Comparison of ENCODE assay signal across 1 cellular context in the genomic region with DNA sequence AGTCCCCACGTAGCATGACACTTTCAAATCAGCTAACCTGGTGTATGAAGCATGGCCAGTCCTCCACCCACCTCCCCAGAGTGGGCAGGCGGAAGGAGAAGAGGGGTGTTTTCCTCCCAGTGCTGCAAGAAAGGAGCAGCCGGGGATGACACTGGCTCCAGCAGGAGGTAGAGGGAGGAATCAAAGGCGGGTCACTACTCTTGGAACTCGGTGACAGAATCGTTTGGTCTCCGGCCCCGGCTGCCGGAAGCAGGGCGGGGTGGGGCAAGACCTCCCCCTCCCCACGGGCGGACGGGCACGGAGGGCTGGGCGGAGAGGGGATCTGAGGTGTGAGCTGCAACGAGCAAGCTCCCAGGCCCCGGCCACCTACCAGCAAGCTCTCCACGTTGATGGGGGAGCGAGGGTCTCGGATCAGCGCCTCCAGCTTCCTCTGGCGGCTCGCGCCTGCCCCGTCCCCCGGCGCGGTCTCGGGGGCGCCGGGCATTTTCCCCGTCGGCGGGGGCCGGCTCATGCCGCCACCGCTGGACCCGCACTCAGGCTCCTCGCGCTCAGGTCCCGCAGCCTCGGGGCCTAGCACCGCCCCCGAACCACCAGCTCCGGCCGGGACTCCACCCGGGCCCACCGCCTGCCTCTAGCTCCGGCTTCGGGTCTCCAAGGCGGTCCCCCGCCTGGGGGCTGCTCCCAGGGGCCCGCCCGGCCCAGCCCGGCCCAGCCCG.
TF ChIP-seq lines count a peak whose summit lies in the region.

No MANE protein-coding gene starts in this region.

TF ChIP-seq in HepG2, 621 proteins besides CTCF, POLR2A, EP300 and RAD21 (continued from another document and continues in another):
- TF ChIP-seq, protein P1, sequence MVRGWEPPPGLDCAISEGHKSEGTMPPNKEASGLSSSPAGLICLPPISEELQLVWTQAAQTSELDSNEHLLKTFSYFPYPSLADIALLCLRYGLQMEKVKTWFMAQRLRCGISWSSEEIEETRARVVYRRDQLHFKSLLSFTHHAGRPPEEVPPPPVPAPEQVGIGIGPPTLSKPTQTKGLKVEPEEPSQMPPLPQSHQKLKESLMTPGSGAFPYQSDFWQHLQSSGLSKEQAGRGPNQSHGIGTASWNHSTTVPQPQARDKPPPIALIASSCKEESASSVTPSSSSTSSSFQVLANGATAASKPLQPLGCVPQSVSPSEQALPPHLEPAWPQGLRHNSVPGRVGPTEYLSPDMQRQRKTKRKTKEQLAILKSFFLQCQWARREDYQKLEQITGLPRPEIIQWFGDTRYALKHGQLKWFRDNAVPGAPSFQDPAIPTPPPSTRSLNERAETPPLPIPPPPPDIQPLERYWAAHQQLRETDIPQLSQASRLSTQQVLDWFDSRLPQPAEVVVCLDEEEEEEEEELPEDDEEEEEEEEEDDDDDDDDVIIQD (CRISPR knock-in tag; IDR thresholded peaks at IDR 0.05; ENCODE audit: low read depth) = peak; percentile 79; the same call in 1 of the 2 replicates
- TF ChIP-seq ZNF232 (CRISPR knock-in tag; IDR thresholded peaks at IDR 0.05; ENCODE audit: borderline replicate concordance) = peak; percentile 92; the same call in 1 of the 2 replicates
- TF ChIP-seq THAP11 (CRISPR knock-in tag; IDR thresholded peaks at IDR 0.05) = peak; percentile 49
- TF ChIP-seq MLLT10 (CRISPR knock-in tag; IDR thresholded peaks at IDR 0.05) = no peak
- TF ChIP-seq ZNF382 (CRISPR knock-in tag; IDR thresholded peaks at IDR 0.05; ENCODE audit: borderline replicate concordance) = no peak
- TF ChIP-seq ZBTB38 (CRISPR knock-in tag; IDR thresholded peaks at IDR 0.05) = peak; percentile 90
- TF ChIP-seq, protein P2, sequence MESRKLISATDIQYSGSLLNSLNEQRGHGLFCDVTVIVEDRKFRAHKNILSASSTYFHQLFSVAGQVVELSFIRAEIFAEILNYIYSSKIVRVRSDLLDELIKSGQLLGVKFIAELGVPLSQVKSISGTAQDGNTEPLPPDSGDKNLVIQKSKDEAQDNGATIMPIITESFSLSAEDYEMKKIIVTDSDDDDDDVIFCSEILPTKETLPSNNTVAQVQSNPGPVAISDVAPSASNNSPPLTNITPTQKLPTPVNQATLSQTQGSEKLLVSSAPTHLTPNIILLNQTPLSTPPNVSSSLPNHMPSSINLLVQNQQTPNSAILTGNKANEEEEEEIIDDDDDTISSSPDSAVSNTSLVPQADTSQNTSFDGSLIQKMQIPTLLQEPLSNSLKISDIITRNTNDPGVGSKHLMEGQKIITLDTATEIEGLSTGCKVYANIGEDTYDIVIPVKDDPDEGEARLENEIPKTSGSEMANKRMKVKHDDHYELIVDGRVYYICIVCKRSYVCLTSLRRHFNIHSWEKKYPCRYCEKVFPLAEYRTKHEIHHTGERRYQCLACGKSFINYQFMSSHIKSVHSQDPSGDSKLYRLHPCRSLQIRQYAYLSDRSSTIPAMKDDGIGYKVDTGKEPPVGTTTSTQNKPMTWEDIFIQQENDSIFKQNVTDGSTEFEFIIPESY (CRISPR knock-in tag; IDR thresholded peaks at IDR 0.05) = no peak; the same call in 1 of the 2 replicates
- TF ChIP-seq, protein P3, sequence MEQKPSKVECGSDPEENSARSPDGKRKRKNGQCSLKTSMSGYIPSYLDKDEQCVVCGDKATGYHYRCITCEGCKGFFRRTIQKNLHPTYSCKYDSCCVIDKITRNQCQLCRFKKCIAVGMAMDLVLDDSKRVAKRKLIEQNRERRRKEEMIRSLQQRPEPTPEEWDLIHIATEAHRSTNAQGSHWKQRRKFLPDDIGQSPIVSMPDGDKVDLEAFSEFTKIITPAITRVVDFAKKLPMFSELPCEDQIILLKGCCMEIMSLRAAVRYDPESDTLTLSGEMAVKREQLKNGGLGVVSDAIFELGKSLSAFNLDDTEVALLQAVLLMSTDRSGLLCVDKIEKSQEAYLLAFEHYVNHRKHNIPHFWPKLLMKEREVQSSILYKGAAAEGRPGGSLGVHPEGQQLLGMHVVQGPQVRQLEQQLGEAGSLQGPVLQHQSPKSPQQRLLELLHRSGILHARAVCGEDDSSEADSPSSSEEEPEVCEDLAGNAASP (CRISPR knock-in tag; IDR thresholded peaks at IDR 0.05; ENCODE audit: borderline replicate concordance) = peak; percentile 73
- 0 out of 2 replicates have a peak, but pooled peaks have one; percentile 24 for TF ChIP-seq ZNF75D (CRISPR knock-in tag; IDR thresholded peaks at IDR 0.05; ENCODE audit: borderline replicate concordance)
- no peak; the same call in 1 of the 2 replicates for TF ChIP-seq ZNF891 (CRISPR knock-in tag; IDR thresholded peaks at IDR 0.05)
- no peak; the same call in 1 of the 2 replicates for TF ChIP-seq ZNF335 (CRISPR knock-in tag; IDR thresholded peaks at IDR 0.05)
- TF ChIP-seq RBM39 (IDR thresholded peaks at IDR 0.05; ENCODE audit: low read depth, low read length, poor library complexity, severe bottlenecking) = peak; percentile 86
- peak; percentile 83 for TF ChIP-seq GFI1 (CRISPR knock-in tag; IDR thresholded peaks at IDR 0.05; ENCODE audit: borderline replicate concordance)
- peak; percentile 85; the same call in 1 of the 2 replicates for TF ChIP-seq ZNF616 (CRISPR knock-in tag; IDR thresholded peaks at IDR 0.05; ENCODE audit: low read depth)
- TF ChIP-seq NAIF1 (CRISPR knock-in tag; IDR thresholded peaks at IDR 0.05; ENCODE audit: borderline replicate concordance) = peak; percentile 36; the same call in 1 of the 2 replicates
- TF ChIP-seq, protein P4, sequence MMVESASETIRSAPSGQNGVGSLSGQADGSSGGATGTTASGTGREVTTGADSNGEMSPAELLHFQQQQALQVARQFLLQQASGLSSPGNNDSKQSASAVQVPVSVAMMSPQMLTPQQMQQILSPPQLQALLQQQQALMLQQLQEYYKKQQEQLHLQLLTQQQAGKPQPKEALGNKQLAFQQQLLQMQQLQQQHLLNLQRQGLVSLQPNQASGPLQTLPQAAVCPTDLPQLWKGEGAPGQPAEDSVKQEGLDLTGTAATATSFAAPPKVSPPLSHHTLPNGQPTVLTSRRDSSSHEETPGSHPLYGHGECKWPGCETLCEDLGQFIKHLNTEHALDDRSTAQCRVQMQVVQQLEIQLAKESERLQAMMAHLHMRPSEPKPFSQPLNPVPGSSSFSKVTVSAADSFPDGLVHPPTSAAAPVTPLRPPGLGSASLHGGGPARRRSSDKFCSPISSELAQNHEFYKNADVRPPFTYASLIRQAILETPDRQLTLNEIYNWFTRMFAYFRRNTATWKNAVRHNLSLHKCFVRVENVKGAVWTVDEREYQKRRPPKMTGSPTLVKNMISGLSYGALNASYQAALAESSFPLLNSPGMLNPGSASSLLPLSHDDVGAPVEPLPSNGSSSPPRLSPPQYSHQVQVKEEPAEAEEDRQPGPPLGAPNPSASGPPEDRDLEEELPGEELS (CRISPR knock-in tag; IDR thresholded peaks at IDR 0.05) = peak; percentile 77; the same call in 1 of the 2 replicates
- no peak for TF ChIP-seq CENPX (CRISPR knock-in tag; IDR thresholded peaks at IDR 0.05)
- TF ChIP-seq ZNF20 (CRISPR knock-in tag; IDR thresholded peaks at IDR 0.05) = 0 out of 2 replicates have a peak, but pooled peaks have one; percentile 66
- TF ChIP-seq MEIS1 (CRISPR knock-in tag; IDR thresholded peaks at IDR 0.05; ENCODE audit: borderline replicate concordance) = peak; percentile 93
- TF ChIP-seq NFIC (IDR thresholded peaks at IDR 0.05; ENCODE audit: low read length) = peak; percentile 37; the same call in 1 of the 2 replicates
- TF ChIP-seq AKAP8 (CRISPR knock-in tag; IDR thresholded peaks at IDR 0.05) = peak; percentile 93
- TF ChIP-seq HDAC2 (CRISPR knock-in tag; IDR thresholded peaks at IDR 0.05) = peak; percentile 91
- TF ChIP-seq, protein P5, sequence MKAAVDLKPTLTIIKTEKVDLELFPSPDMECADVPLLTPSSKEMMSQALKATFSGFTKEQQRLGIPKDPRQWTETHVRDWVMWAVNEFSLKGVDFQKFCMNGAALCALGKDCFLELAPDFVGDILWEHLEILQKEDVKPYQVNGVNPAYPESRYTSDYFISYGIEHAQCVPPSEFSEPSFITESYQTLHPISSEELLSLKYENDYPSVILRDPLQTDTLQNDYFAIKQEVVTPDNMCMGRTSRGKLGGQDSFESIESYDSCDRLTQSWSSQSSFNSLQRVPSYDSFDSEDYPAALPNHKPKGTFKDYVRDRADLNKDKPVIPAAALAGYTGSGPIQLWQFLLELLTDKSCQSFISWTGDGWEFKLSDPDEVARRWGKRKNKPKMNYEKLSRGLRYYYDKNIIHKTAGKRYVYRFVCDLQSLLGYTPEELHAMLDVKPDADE (CRISPR knock-in tag; IDR thresholded peaks at IDR 0.05) = no peak
- TF ChIP-seq ZNF652 (CRISPR knock-in tag; IDR thresholded peaks at IDR 0.05; ENCODE audit: borderline replicate concordance, low read depth) = no peak
- TF ChIP-seq, protein P6, sequence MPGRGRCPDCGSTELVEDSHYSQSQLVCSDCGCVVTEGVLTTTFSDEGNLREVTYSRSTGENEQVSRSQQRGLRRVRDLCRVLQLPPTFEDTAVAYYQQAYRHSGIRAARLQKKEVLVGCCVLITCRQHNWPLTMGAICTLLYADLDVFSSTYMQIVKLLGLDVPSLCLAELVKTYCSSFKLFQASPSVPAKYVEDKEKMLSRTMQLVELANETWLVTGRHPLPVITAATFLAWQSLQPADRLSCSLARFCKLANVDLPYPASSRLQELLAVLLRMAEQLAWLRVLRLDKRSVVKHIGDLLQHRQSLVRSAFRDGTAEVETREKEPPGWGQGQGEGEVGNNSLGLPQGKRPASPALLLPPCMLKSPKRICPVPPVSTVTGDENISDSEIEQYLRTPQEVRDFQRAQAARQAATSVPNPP (CRISPR knock-in tag; IDR thresholded peaks at IDR 0.05) = peak; percentile 47; the same call in 1 of the 2 replicates
- TF ChIP-seq, protein P7, sequence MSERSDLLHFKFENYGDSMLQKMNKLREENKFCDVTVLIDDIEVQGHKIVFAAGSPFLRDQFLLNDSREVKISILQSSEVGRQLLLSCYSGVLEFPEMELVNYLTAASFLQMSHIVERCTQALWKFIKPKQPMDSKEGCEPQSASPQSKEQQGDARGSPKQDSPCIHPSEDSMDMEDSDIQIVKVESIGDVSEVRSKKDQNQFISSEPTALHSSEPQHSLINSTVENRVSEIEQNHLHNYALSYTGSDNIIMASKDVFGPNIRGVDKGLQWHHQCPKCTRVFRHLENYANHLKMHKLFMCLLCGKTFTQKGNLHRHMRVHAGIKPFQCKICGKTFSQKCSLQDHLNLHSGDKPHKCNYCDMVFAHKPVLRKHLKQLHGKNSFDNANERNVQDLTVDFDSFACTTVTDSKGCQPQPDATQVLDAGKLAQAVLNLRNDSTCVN (CRISPR knock-in tag; IDR thresholded peaks at IDR 0.05; ENCODE audit: borderline replicate concordance) = peak; percentile 63; the same call in 1 of the 2 replicates
- TF ChIP-seq, protein P8, sequence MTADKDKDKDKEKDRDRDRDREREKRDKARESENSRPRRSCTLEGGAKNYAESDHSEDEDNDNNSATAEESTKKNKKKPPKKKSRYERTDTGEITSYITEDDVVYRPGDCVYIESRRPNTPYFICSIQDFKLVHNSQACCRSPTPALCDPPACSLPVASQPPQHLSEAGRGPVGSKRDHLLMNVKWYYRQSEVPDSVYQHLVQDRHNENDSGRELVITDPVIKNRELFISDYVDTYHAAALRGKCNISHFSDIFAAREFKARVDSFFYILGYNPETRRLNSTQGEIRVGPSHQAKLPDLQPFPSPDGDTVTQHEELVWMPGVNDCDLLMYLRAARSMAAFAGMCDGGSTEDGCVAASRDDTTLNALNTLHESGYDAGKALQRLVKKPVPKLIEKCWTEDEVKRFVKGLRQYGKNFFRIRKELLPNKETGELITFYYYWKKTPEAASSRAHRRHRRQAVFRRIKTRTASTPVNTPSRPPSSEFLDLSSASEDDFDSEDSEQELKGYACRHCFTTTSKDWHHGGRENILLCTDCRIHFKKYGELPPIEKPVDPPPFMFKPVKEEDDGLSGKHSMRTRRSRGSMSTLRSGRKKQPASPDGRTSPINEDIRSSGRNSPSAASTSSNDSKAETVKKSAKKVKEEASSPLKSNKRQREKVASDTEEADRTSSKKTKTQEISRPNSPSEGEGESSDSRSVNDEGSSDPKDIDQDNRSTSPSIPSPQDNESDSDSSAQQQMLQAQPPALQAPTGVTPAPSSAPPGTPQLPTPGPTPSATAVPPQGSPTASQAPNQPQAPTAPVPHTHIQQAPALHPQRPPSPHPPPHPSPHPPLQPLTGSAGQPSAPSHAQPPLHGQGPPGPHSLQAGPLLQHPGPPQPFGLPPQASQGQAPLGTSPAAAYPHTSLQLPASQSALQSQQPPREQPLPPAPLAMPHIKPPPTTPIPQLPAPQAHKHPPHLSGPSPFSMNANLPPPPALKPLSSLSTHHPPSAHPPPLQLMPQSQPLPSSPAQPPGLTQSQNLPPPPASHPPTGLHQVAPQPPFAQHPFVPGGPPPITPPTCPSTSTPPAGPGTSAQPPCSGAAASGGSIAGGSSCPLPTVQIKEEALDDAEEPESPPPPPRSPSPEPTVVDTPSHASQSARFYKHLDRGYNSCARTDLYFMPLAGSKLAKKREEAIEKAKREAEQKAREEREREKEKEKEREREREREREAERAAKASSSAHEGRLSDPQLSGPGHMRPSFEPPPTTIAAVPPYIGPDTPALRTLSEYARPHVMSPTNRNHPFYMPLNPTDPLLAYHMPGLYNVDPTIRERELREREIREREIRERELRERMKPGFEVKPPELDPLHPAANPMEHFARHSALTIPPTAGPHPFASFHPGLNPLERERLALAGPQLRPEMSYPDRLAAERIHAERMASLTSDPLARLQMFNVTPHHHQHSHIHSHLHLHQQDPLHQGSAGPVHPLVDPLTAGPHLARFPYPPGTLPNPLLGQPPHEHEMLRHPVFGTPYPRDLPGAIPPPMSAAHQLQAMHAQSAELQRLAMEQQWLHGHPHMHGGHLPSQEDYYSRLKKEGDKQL (CRISPR knock-in tag; IDR thresholded peaks at IDR 0.05; ENCODE audit: low read depth) = peak; percentile 49; the same call in 1 of the 2 replicates
- TF ChIP-seq, protein P9, sequence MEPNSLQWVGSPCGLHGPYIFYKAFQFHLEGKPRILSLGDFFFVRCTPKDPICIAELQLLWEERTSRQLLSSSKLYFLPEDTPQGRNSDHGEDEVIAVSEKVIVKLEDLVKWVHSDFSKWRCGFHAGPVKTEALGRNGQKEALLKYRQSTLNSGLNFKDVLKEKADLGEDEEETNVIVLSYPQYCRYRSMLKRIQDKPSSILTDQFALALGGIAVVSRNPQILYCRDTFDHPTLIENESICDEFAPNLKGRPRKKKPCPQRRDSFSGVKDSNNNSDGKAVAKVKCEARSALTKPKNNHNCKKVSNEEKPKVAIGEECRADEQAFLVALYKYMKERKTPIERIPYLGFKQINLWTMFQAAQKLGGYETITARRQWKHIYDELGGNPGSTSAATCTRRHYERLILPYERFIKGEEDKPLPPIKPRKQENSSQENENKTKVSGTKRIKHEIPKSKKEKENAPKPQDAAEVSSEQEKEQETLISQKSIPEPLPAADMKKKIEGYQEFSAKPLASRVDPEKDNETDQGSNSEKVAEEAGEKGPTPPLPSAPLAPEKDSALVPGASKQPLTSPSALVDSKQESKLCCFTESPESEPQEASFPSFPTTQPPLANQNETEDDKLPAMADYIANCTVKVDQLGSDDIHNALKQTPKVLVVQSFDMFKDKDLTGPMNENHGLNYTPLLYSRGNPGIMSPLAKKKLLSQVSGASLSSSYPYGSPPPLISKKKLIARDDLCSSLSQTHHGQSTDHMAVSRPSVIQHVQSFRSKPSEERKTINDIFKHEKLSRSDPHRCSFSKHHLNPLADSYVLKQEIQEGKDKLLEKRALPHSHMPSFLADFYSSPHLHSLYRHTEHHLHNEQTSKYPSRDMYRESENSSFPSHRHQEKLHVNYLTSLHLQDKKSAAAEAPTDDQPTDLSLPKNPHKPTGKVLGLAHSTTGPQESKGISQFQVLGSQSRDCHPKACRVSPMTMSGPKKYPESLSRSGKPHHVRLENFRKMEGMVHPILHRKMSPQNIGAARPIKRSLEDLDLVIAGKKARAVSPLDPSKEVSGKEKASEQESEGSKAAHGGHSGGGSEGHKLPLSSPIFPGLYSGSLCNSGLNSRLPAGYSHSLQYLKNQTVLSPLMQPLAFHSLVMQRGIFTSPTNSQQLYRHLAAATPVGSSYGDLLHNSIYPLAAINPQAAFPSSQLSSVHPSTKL (CRISPR knock-in tag; IDR thresholded peaks at IDR 0.05) = peak; percentile 88
- no peak for TF ChIP-seq ZBTB8A (CRISPR knock-in tag; IDR thresholded peaks at IDR 0.05; ENCODE audit: borderline replicate concordance, low read depth)
